In the genomic region with DNA sequence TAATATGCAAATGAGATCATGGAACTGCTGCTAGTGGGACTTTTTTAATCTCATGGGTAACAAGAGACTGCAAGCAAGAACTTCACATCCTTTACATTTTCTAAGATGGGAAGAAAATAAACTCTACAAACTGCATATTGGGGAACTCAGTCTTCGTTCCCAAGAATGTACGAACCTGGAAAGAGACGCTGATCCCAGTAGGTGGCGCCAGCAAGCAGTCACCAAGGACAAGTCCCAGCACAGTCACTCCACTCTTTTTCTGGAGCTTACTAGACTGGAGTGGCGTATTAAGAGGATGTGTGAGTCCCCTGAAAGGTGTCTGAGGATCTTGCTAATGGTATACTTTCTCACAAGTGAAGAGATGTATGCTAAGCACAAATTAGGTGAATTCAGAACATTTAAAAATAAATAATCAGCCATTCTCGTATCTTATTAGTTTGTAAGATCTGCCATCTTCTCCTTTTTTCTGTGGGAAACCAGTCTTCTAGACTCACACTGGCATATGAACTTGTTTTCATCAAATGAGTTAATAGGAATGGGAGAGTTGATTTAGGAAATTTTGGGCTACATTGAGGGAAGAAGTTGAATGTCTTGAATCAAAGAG, we compare ENCODE assay signal across 1 cellular context.
TF ChIP-seq lines count a peak whose summit lies in the region.

No MANE protein-coding gene starts in this region.

TF ChIP-seq in HCT116, 20 proteins besides CTCF, POLR2A, EP300 and RAD21 (continued from another document):
- TF ChIP-seq REST (IDR thresholded peaks at IDR 0.05; ENCODE audit: low read depth), result no peak
- TF ChIP-seq CBX3 (IDR thresholded peaks at IDR 0.05; ENCODE audit: low read depth), result no peak
- no peak for TF ChIP-seq TCF7L2 (IDR thresholded peaks at IDR 0.05; ENCODE audit: borderline replicate concordance, extremely low read depth, insufficient read depth, insufficient read length)
- no peak for TF ChIP-seq YY1 (IDR thresholded peaks at IDR 0.05; ENCODE audit: extremely low read depth, insufficient replicate concordance, low read depth, low read length)
TF ChIP-seq in HCT116: peak in this region for 0.
